Comparison of ENCODE assay signal across 8 cellular contexts in the genomic region with DNA sequence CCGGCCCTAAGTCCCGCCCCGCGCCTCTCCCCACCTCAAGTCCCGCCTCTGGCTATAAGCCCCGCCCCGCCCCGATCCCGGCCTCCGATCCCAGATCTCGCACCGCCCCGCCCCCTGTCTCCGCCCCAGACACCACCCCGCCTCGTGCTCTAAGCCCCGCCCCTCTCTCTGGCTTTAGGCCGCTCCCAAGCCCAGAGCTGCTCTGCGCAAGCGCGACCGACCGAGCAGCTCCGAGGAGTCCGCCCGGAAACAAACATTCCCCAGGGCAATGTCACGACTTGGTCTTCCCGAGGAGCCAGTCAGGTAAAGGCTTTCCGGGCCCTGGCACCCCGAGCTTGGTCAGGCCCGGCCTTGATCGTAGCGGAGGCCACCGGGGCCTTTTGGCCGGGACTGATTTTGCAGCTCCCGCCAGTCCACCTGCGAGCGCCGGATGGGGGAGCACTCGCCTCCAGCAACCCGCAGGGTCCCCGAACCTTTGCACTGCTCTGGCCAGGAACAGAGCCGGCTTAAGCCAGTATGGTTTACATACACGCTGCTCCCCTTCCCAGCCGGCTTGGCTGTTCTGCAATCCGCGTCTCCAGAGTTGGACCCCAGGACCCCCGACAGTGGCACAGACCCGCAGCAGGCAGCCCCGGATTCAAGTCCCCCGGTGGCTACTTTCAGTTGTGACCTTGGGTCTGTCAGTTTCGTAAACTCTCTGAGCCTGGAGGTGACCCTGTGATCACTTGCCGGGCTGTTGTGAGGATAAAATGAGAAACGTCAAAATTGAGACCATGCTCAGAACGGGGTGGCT. TPM values are rescaled to one million over a fixed set of nuclear protein-coding genes. Genes with fewer than 3 reads are reported as not detected.
A peak's percentile ranks its signal among the peaks of the same experiment; 100 is the strongest.
DNase-seq lines count a peak whose midpoint lies in the region; ATAC-seq, FAIRE-seq and TF ChIP-seq lines count a peak whose summit lies in the region.

A gene (plus strand): TSS at position 200 of the 793 bp plus-strand sequence. CDS start 69 bp downstream, at position 269.

- peaks cover 18% of the 10 kb centered on the region for H3K4me1 Mint-ChIP-seq in central memory CD8-positive, alpha-beta T cell

- peak within 1 kb of the TSS; percentile 82 for H3K4me3 Mint-ChIP-seq in central memory CD8-positive, alpha-beta T cell

- peaks cover 9% of the 10 kb centered on the region for H3K4me1 ChIP-seq in keratinocyte (ENCODE audit: control insufficient read depth, extremely low read depth, insufficient read depth, low read length)

- H3K9me3 Mint-ChIP-seq in central memory CD8-positive, alpha-beta T cell = no peaks in the 10 kb centered on the region

- H2AFZ ChIP-seq in keratinocyte (ENCODE audit: control insufficient read depth, low read length) = peak within 1 kb of the TSS; percentile 94

- H3K36me3 Mint-ChIP-seq in central memory CD8-positive, alpha-beta T cell (ENCODE audit: insufficient read depth) = peaks cover 6% of the 10 kb centered on the region

- no peak for FAIRE-seq in keratinocyte (lab: Jason Lieb, UNC)

- TF ChIP-seq CTCF in AG09319 (IDR thresholded peaks at IDR 0.05; ENCODE audit: low read depth, low read length) = peak; percentile 36
- peak in 2 of 3 experiments; percentile 14 to 29 for TF ChIP-seq CTCF in keratinocyte (optimal IDR thresholded peaks at IDR 0.05 in 1 of 3, IDR thresholded peaks at IDR 0.05 in 1 of 3, conservative IDR thresholded peaks at IDR 0.05 in 1 of 3; ENCODE audit: extremely low read depth in 1 of 3, insufficient read depth in 2 of 3, low read length in 3 of 3)

- H3K27ac ChIP-seq in keratinocyte (ENCODE audit: control insufficient read depth, insufficient read depth, low read length) = peak within 1 kb of the TSS; percentile 68

- H4K20me1 ChIP-seq in keratinocyte (ENCODE audit: control insufficient read depth, extremely low read depth, insufficient read depth, low read length) = no peaks in the 10 kb centered on the region

- no peaks in the 10 kb centered on the region for H3K36me3 ChIP-seq in keratinocyte (ENCODE audit: control insufficient read depth in 2 of 2, extremely low read depth in 1 of 2, insufficient read depth in 2 of 2, low read length in 2 of 2)

- no peaks in the 10 kb centered on the region for H3K9me3 ChIP-seq in keratinocyte (ENCODE audit: control insufficient read depth, low read depth, low read length)

- peak within 1 kb of the TSS; percentile 55 to 86 (median 85) for H3K4me3 ChIP-seq in keratinocyte (ENCODE audit: control insufficient read depth in 2 of 3, extremely low read depth in 1 of 3, insufficient read depth in 2 of 3, low read depth in 1 of 3, low read length in 3 of 3)

- H3K27me3 ChIP-seq in keratinocyte (ENCODE audit: control insufficient read depth, extremely low read depth, insufficient read depth, low read length) = no peaks in the 10 kb centered on the region

- no peaks in the 10 kb centered on the region for H3K27me3 Mint-ChIP-seq in central memory CD8-positive, alpha-beta T cell

- H3K9me1 ChIP-seq in keratinocyte (ENCODE audit: control insufficient read depth, extremely low read depth, insufficient read depth, low read length) = no peaks in the 10 kb centered on the region

- H3K4me2 ChIP-seq in keratinocyte (ENCODE audit: control insufficient read depth, extremely low read depth, insufficient read depth, low read depth, low read length) = peak within 1 kb of the TSS; percentile 94

- peak within 1 kb of the TSS; percentile 88 for H3K9ac ChIP-seq in keratinocyte (ENCODE audit: control insufficient read depth, extremely low read depth, insufficient read depth, low read length)

- no peaks in the 10 kb centered on the region for H3K79me2 ChIP-seq in keratinocyte (ENCODE audit: control insufficient read depth, insufficient read depth, low read length)

- dilution Hi-C loops in keratinocyte (cut with MboI; ENCODE audit: extremely low pct_ligation_motif_present, low sequenced_read_pairs) = no loop called here

- H3K27ac Mint-ChIP-seq in central memory CD8-positive, alpha-beta T cell (ENCODE audit: low read depth) = peak within 1 kb of the TSS; percentile 88

- DNase-seq in AG09319 (ENCODE audit: extremely low read depth, low read depth) = peak; percentile 93
- DNase-seq in NCI-H2196 treated with DMSO at 0.1 percent for 48 hours (lab: John Stamatoyannopoulos, UW; ENCODE audit: unreplicated experiment) = peak; percentile 66
- DNase-seq in activated CD4-positive, CD25-positive, alpha-beta regulatory T cell treated with anti-CD3 and anti-CD28 coated beads, Interleukin-2, amount 50 U/mL, for 16 hours (ENCODE audit: low read depth, low spot score) = peak; percentile 83
- DNase-seq in central memory CD8-positive, alpha-beta T cell (ENCODE audit: low spot score in 2 of 2) = peak; percentile 68 to 72
- DNase-seq in keratinocyte (ENCODE audit: low read depth, low spot score) = peak; percentile 97
- peak; percentile 94 to 99 (median 98) for DNase-seq in stimulated activated CD4-positive, alpha-beta T cell treated with anti-CD3 and anti-CD28 coated beads, Interleukin-12 subunit alpha, Interleukin-12 subunit beta, amount 100 ng/mL, for 48 hours (ENCODE audit: low read depth in 2 of 3, low spot score in 1 of 3)

- peak; percentile 88 for ATAC-seq in GM18907 (IDR thresholded peaks at IDR 0.05; ENCODE audit: unreplicated experiment)
- ATAC-seq in HG03139 (IDR thresholded peaks at IDR 0.05; ENCODE audit: unreplicated experiment) = peak; percentile 85
- ATAC-seq in central memory CD8-positive, alpha-beta T cell (replicated peaks; ENCODE audit: extremely low read depth, poor library complexity, severe bottlenecking) = peak; percentile 87

RNA-seq across cellular contexts. Expression of the gene that starts here (rescaled TPM):
- 8.8 to 14.6 TPM (median 12.2 TPM) in 3 replicates for polyA plus RNA-seq in keratinocyte
- 1.6 TPM for polyA plus RNA-seq in keratinocyte (2011; ENCODE audit: low read depth)
- 9.0 and 13.6 TPM in 2 replicates for polyA plus RNA-seq in keratinocyte (2011; cell fraction: cytosol; rRNA removed)
- polyA plus RNA-seq in keratinocyte (2011; cell fraction: nucleus; rRNA removed) = 9.1 and 10.0 TPM in 2 replicates
- 4.5 and 5.1 TPM in 2 replicates for polyA plus RNA-seq in keratinocyte (2012; ENCODE audit: low replicate concordance)
- polyA minus RNA-seq in keratinocyte = 2.1 to 7.5 TPM (median 4.8 TPM) in 3 replicates
- polyA minus RNA-seq in keratinocyte (2011; cell fraction: cytosol; rRNA and poly(A)+ RNA removed) = 5.6 TPM
- polyA minus RNA-seq in keratinocyte (2011; cell fraction: nucleus; rRNA and poly(A)+ RNA removed) = 0.84 and 4.8 TPM in 2 replicates

Comparison
In these comparisons a context has a peak if more than half of its experiments do, and no peak if none do; other contexts are left out.
1. Peak in every context shown above with its lines: DNase-seq, ATAC-seq, H3K4me3 ChIP-seq and H3K27ac ChIP-seq.